28 cellular contexts compared by ENCODE assay signal in the genomic region with DNA sequence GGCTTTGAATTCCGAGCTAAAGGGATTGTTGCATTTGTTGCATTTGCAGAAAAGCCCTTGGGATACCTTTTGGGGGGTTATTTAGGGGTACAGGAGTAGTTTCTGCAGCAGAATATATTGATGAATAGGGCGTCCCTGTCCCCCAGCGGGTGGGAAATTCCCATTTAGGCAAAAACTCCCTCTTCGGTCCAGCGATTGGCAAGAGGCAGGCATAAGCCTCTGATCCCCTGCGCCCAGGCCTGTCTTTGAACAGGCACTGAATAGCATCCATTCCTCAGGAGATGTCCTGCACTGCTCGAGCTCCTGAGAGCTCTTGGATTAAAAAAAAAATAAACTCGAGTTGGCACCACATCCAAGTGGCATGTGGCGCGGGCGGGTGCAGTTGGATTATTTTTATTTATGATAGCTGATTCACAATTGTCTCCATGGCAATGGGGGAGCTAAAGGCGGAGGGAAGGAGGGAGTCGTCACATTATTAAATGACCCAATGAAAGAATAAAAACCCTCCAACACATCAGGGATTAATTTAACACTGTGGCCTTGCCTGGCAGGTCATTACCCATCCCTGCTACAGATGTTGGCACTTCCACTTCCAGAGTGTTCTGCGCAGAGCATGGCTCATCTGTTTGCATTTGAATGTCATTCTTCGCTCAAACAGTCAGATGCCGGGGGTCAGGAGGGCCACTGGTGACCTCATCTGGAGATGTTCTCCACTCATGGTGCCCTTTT.
"Had no signal": no experiment of that assay in that cellular context is flagged by ENCODE, and none has a peak within 500 bp of the region (broad histone marks: within the 10 kb centered on the region; RNA-seq: fewer than 3 reads in every experiment).

No MANE protein-coding gene starts in this region.

- H3K27me3 ChIP-seq: ascending aorta, cardiac muscle cell, colonic mucosa, ovary had no signal

- H3K4me3 ChIP-seq: ascending aorta, cardiac muscle cell, colonic mucosa, gastroesophageal sphincter, hepatocyte, lower lobe of right lung, ovary, psoas muscle, sigmoid colon, thoracic aorta, uterus had no signal

- DNase-seq: activated CD4-positive, alpha-beta T cell treated with anti-CD3 and anti-CD28 coated beads for 48 hours; activated CD4-positive, alpha-beta T cell treated with anti-CD3 and anti-CD28 coated beads, Interleukin-2, amount 50 U/mL, for 48 hours; activated CD8-positive, alpha-beta memory T cell treated with anti-CD3 and anti-CD28 coated beads for 24 hours; activated effector memory CD4-positive, alpha-beta T cell treated with anti-CD3 and anti-CD28 coated beads, Interleukin-2, amount 50 U/mL, for 16 hours; activated naive CD4-positive, alpha-beta T cell treated with anti-CD3 and anti-CD28 coated beads for 36 hours; activated naive CD8-positive, alpha-beta T cell treated with anti-CD3 and anti-CD28 coated beads for 36 hours; cerebellar nuclear complex; colonic mucosa; effector CD8-positive, alpha-beta T cell; immature natural killer cell; lower lobe of right lung; mesenchymal stem cell; naive thymus-derived CD8-positive, alpha-beta T cell; ovary; psoas muscle; sigmoid colon; small intestine; stimulated activated CD4-positive, alpha-beta T cell treated with anti-CD3 and anti-CD28 coated beads, Interleukin-4, amount 100 ng/mL, for 24 hours; T-helper 1 cell; uterus had no signal

- H3K9me3 ChIP-seq: ascending aorta, colonic mucosa, gastroesophageal sphincter, lower lobe of right lung, neutrophil, ovary, psoas muscle, sigmoid colon, thoracic aorta, uterus had no signal

- H3K36me3 ChIP-seq: ascending aorta, cardiac muscle cell, colonic mucosa, gastroesophageal sphincter, lower lobe of right lung, neutrophil, ovary, sigmoid colon, thoracic aorta, uterus had no signal

- H3K27ac ChIP-seq: ascending aorta, cardiac muscle cell, colonic mucosa, epithelial cell of prostate, gastroesophageal sphincter, hepatocyte, lower lobe of right lung, neutrophil, ovary, psoas muscle, sigmoid colon, thoracic aorta, uterus, VCaP had no signal

- H3K4me1 ChIP-seq: ascending aorta, colonic mucosa, gastroesophageal sphincter, lower lobe of right lung, psoas muscle, sigmoid colon, uterus had no signal
